1 cellular context compared by ENCODE assay signal in the genomic region with DNA sequence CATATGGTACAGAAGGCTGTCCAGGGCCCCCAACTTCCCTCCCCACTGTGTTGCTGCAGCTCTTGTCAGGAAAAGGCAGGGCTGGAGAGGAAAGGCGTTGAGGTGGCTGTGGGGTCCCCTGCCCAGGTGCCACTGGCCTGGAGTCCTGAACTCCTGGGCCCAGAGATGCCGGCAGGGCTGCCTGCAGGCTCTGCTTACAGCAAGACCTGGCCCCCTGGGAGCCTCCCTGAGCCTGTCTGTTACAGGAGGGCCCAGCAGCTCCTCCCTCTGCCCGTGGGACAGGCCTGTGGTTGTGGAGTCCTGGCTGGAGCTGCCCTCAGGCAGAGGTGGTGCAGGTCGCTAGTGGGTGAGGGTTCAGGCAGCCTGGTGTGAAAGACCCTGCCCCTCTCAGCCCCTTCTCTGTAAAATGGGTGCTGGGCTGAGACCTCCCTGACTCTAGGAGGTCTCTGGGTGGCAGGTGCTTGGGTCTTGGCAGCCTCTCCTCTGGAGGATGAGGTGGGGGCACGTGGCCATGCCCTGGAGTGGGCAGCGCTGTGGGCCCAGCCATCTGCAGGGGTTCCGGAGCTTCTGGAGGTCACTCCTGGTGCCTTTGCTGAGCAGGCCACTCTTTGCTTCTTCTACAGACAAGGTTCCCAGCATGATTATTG.
TF ChIP-seq lines count a peak whose summit lies in the region.

No MANE protein-coding gene starts in this region.

TF ChIP-seq in HepG2, 621 proteins besides CTCF, POLR2A, EP300 and RAD21 (continued from another document):
- TF ChIP-seq, protein P1, sequence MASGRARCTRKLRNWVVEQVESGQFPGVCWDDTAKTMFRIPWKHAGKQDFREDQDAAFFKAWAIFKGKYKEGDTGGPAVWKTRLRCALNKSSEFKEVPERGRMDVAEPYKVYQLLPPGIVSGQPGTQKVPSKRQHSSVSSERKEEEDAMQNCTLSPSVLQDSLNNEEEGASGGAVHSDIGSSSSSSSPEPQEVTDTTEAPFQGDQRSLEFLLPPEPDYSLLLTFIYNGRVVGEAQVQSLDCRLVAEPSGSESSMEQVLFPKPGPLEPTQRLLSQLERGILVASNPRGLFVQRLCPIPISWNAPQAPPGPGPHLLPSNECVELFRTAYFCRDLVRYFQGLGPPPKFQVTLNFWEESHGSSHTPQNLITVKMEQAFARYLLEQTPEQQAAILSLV (CRISPR knock-in tag; IDR thresholded peaks at IDR 0.05; ENCODE audit: borderline replicate concordance), result no peak
- TF ChIP-seq ZNF841 (CRISPR knock-in tag; IDR thresholded peaks at IDR 0.05; ENCODE audit: borderline replicate concordance) (no peak), RNF2 (conservative IDR thresholded peaks at IDR 0.05; ENCODE audit: low read depth) (no peak), MXI1 (IDR thresholded peaks at IDR 0.05; ENCODE audit: borderline replicate concordance, low read depth, low read length) (no peak), ZNF547 (CRISPR knock-in tag; IDR thresholded peaks at IDR 0.05) (no peak), ZSCAN12 (CRISPR knock-in tag; IDR thresholded peaks at IDR 0.05) (no peak), ZNF543 (CRISPR knock-in tag; IDR thresholded peaks at IDR 0.05) (no peak), ZC3H13 (CRISPR knock-in tag; IDR thresholded peaks at IDR 0.05) (no peak), NFATC3 (CRISPR knock-in tag; IDR thresholded peaks at IDR 0.05) (no peak)
- TF ChIP-seq, protein P2, sequence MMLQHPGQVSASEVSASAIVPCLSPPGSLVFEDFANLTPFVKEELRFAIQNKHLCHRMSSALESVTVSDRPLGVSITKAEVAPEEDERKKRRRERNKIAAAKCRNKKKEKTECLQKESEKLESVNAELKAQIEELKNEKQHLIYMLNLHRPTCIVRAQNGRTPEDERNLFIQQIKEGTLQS (CRISPR knock-in tag; IDR thresholded peaks at IDR 0.05), result no peak
- TF ChIP-seq, protein P3, sequence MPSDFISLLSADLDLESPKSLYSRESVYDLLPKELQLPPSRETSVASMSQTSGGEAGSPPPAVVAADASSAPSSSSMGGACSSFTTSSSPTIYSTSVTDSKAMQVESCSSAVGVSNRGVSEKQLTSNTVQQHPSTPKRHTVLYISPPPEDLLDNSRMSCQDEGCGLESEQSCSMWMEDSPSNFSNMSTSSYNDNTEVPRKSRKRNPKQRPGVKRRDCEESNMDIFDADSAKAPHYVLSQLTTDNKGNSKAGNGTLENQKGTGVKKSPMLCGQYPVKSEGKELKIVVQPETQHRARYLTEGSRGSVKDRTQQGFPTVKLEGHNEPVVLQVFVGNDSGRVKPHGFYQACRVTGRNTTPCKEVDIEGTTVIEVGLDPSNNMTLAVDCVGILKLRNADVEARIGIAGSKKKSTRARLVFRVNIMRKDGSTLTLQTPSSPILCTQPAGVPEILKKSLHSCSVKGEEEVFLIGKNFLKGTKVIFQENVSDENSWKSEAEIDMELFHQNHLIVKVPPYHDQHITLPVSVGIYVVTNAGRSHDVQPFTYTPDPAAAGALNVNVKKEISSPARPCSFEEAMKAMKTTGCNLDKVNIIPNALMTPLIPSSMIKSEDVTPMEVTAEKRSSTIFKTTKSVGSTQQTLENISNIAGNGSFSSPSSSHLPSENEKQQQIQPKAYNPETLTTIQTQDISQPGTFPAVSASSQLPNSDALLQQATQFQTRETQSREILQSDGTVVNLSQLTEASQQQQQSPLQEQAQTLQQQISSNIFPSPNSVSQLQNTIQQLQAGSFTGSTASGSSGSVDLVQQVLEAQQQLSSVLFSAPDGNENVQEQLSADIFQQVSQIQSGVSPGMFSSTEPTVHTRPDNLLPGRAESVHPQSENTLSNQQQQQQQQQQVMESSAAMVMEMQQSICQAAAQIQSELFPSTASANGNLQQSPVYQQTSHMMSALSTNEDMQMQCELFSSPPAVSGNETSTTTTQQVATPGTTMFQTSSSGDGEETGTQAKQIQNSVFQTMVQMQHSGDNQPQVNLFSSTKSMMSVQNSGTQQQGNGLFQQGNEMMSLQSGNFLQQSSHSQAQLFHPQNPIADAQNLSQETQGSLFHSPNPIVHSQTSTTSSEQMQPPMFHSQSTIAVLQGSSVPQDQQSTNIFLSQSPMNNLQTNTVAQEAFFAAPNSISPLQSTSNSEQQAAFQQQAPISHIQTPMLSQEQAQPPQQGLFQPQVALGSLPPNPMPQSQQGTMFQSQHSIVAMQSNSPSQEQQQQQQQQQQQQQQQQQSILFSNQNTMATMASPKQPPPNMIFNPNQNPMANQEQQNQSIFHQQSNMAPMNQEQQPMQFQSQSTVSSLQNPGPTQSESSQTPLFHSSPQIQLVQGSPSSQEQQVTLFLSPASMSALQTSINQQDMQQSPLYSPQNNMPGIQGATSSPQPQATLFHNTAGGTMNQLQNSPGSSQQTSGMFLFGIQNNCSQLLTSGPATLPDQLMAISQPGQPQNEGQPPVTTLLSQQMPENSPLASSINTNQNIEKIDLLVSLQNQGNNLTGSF (CRISPR knock-in tag; IDR thresholded peaks at IDR 0.05), result no peak
- TF ChIP-seq, protein P4, sequence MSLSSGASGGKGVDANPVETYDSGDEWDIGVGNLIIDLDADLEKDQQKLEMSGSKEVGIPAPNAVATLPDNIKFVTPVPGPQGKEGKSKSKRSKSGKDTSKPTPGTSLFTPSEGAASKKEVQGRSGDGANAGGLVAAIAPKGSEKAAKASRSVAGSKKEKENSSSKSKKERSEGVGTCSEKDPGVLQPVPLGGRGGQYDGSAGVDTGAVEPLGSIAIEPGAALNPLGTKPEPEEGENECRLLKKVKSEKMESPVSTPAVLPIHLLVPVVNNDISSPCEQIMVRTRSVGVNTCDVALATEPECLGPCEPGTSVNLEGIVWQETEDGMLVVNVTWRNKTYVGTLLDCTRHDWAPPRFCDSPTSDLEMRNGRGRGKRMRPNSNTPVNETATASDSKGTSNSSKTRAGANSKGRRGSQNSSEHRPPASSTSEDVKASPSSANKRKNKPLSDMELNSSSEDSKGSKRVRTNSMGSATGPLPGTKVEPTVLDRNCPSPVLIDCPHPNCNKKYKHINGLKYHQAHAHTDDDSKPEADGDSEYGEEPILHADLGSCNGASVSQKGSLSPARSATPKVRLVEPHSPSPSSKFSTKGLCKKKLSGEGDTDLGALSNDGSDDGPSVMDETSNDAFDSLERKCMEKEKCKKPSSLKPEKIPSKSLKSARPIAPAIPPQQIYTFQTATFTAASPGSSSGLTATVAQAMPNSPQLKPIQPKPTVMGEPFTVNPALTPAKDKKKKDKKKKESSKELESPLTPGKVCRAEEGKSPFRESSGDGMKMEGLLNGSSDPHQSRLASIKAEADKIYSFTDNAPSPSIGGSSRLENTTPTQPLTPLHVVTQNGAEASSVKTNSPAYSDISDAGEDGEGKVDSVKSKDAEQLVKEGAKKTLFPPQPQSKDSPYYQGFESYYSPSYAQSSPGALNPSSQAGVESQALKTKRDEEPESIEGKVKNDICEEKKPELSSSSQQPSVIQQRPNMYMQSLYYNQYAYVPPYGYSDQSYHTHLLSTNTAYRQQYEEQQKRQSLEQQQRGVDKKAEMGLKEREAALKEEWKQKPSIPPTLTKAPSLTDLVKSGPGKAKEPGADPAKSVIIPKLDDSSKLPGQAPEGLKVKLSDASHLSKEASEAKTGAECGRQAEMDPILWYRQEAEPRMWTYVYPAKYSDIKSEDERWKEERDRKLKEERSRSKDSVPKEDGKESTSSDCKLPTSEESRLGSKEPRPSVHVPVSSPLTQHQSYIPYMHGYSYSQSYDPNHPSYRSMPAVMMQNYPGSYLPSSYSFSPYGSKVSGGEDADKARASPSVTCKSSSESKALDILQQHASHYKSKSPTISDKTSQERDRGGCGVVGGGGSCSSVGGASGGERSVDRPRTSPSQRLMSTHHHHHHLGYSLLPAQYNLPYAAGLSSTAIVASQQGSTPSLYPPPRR (CRISPR knock-in tag; IDR thresholded peaks at IDR 0.05; ENCODE audit: borderline replicate concordance), result no peak
